In genomic region chr12:108629824-108630476, GRCh38 we compare ENCODE assay signal across 9 cellular contexts. TPM values are rescaled to one million over a fixed set of nuclear protein-coding genes. Genes with fewer than 3 reads are reported as not detected.
A peak's percentile ranks its signal among the peaks of the same experiment; 100 is the strongest.
DNase-seq lines count a peak whose midpoint lies in the region; ATAC-seq, FAIRE-seq and TF ChIP-seq lines count a peak whose summit lies in the region.
"Had no signal": no experiment of that assay in that cellular context is flagged by ENCODE, and none has a peak within 500 bp of the region (broad histone marks: within the 10 kb centered on the region; RNA-seq: fewer than 3 reads in every experiment).

No MANE protein-coding gene starts in this region.

- H3K27ac ChIP-seq in brain microvascular endothelial cell (peak overlapping the region; percentile 65), transverse colon (peak overlapping the region; percentile 57 to 67 (median 62))
- H3K27ac ChIP-seq: parathyroid adenoma had no signal

- H3K4me3 ChIP-seq in brain microvascular endothelial cell (ENCODE audit: low read depth, low read length) (no peak overlapping the region), mononuclear cell (ENCODE audit: low read length) (peak overlapping the region; percentile 45), transverse colon (no peak overlapping the region)

- ATAC-seq in GM19035 (IDR thresholded peaks at IDR 0.05; ENCODE audit: unreplicated experiment) (no peak), GM18498 (IDR thresholded peaks at IDR 0.05; ENCODE audit: unreplicated experiment) (no peak), left lobe of liver (no peak)

- peak; percentile 70 for FAIRE-seq in H54 (lab: Jason Lieb, UNC)

- TF ChIP-seq CTCF in brain microvascular endothelial cell (IDR thresholded peaks at IDR 0.05; ENCODE audit: low read depth, low read length, missing control alignments) (no peak), transverse colon (IDR thresholded peaks at IDR 0.05) (no peak)

- peak; percentile 10; the same call in 1 of the 2 replicates for TF ChIP-seq POLR2A in H54 (IDR thresholded peaks at IDR 0.05; ENCODE audit: low read depth, low read length)
- no peak for TF ChIP-seq POLR2A in transverse colon (IDR thresholded peaks at IDR 0.05)

- H3K4me1 ChIP-seq in mononuclear cell (ENCODE audit: insufficient read depth, low read length) (peaks cover 95% of the 10 kb centered on the region), transverse colon (peaks cover 5 to 42% (median 19%) of the 10 kb centered on the region in 4 donors)
- H3K4me1 ChIP-seq: parathyroid adenoma had no signal

- peak overlapping the region; percentile 99 for H3K27ac Mint-ChIP-seq in T-helper 2 cell treated with Interferon-gamma antibody and Interleukin-4, amounts not matched to agents 5 μg/mL and 100 μg/mL, for 36 hours

- peaks cover 66% of the 10 kb centered on the region for H3K36me3 Mint-ChIP-seq in T-helper 2 cell treated with Interferon-gamma antibody and Interleukin-4, amounts not matched to agents 5 μg/mL and 100 μg/mL, for 36 hours (ENCODE audit: low read depth)

- no peaks in the 10 kb centered on the region for H3K9me3 Mint-ChIP-seq in T-helper 2 cell treated with Interferon-gamma antibody and Interleukin-4, amounts not matched to agents 5 μg/mL and 100 μg/mL, for 36 hours

- peaks cover 45% of the 10 kb centered on the region for H3K4me1 Mint-ChIP-seq in T-helper 2 cell treated with Interferon-gamma antibody and Interleukin-4, amounts not matched to agents 5 μg/mL and 100 μg/mL, for 36 hours (ENCODE audit: low read depth)

- TF ChIP-seq EP300 in transverse colon (IDR thresholded peaks at IDR 0.05; ENCODE audit: low read depth), result no peak

- H3K4me3 Mint-ChIP-seq in T-helper 2 cell treated with Interferon-gamma antibody and Interleukin-4, amounts not matched to agents 5 μg/mL and 100 μg/mL, for 36 hours, result peak overlapping the region; percentile 99

- H3K27me3 ChIP-seq in brain microvascular endothelial cell (replicated peaks), result no peaks in the 10 kb centered on the region
- H3K27me3 ChIP-seq in mononuclear cell (ENCODE audit: insufficient read depth, low read length), result no peaks in the 10 kb centered on the region
- H3K27me3 ChIP-seq in transverse colon, result no peaks in the 10 kb centered on the region

- 62% methylated on average over 17 of the region's 17 CpGs; no CpG with 5 or more reads in 1 of the 2 donors for WGBS in transverse colon (ENCODE audit: low coverage in 1 of 2), 2 donors

- no peaks in the 10 kb centered on the region for H3K27me3 Mint-ChIP-seq in T-helper 2 cell treated with Interferon-gamma antibody and Interleukin-4, amounts not matched to agents 5 μg/mL and 100 μg/mL, for 36 hours (ENCODE audit: low read depth)

- in situ Hi-C loops in brain microvascular endothelial cell (cut with HindIII; ENCODE audit: low pct_ligation_motif_present, low sequenced_read_pairs) (no loop called here), transverse colon (cut with MboI; ENCODE audit: low pct_ligation_motif_present in 1 of 4, low pct_unique_long_range_greater_than_20kb in 1 of 4, low sequenced_read_pairs in 3 of 4) (no loop called here)

- intact Hi-C loops in transverse colon (cut with DNase I; ENCODE audit: low total_unique reads), result loop anchor here (5.0 kb wide), 1 partner anchor 1232 kb away; no protein-coding TSS in a partner anchor

- no peaks in the 10 kb centered on the region for H3K9me3 ChIP-seq in mononuclear cell (ENCODE audit: low read depth, low read length)
- H3K9me3 ChIP-seq in transverse colon, result no peaks in the 10 kb centered on the region

- H3K36me3 ChIP-seq in brain microvascular endothelial cell (replicated peaks), result no peaks in the 10 kb centered on the region
- no peaks in the 10 kb centered on the region for H3K36me3 ChIP-seq in transverse colon

- no peak for DNase-seq in H54 (ENCODE audit: insufficient read length, low spot score)
- peak; percentile 70 for DNase-seq in T-helper 2 cell treated with Interferon-gamma antibody and Interleukin-4, amounts not matched to agents 5 μg/mL and 100 μg/mL, for 36 hours (ENCODE audit: low spot score)
- peak; percentile 81 for DNase-seq in brain microvascular endothelial cell
- DNase-seq in transverse colon, result no peak
- DNase-seq in left lobe of liver (ENCODE audit: low spot score), result no peak

RNA-seq across cellular contexts. Expression of gene SELPLG, which starts 3.7 kb away (rescaled TPM):
- total RNA-seq in mononuclear cell (36.8 TPM), transverse colon (1 to 10 TPM; 1.6 to 9.4 (median 3.6) TPM), left lobe of liver (2.4 TPM)

RNA-seq across cellular contexts. Expression of gene TMEM119, which starts 32.1 kb away (rescaled TPM):
- total RNA-seq in mononuclear cell, result 1.4 TPM
- total RNA-seq in transverse colon, result 10 to 100 TPM in 2 of 4 donors, 1 to 10 TPM in 2; 3.3 to 18.3 (median 9.7) TPM
- total RNA-seq in left lobe of liver, result 0.23 TPM

Comparison
In these comparisons a context has a peak if more than half of its experiments do, and no peak if none do; other contexts are left out.
1. DNase-seq: peak in T-helper 2 cell treated with Interferon-gamma antibody and Interleukin-4, amounts not matched to agents 5 μg/mL and 100 μg/mL, for 36 hours (single experiment) and brain microvascular endothelial cell (single experiment); none in H54 (single experiment), transverse colon (single experiment) and left lobe of liver (single experiment).